In genomic region chr1:217620814-217621213, GRCh38 we compare ENCODE assay signal across 12 cellular contexts. TPM values are rescaled to one million over a fixed set of nuclear protein-coding genes. Genes with fewer than 3 reads are reported as not detected.
DNase-seq lines count a peak whose midpoint lies in the region; ATAC-seq and TF ChIP-seq lines count a peak whose summit lies in the region.
"Had no signal": no experiment of that assay in that cellular context is flagged by ENCODE, and none has a peak within 500 bp of the region (broad histone marks: within the 10 kb centered on the region; RNA-seq: fewer than 3 reads in every experiment).

No MANE protein-coding gene starts in this region.

- H3F3A ChIP-seq in GM23248 (ENCODE audit: insufficient read depth) = no peaks in the 10 kb centered on the region

- H3K27ac Mint-ChIP-seq in immature natural killer cell = peak overlapping the region in 1 of 6 donors; percentile 52

- no peaks in the 10 kb centered on the region for H3K9me3 Mint-ChIP-seq in immature natural killer cell

- in situ Hi-C loops in GM23248 (cut with MboI) = no loop called here

- no peaks in the 10 kb centered on the region for H3K9me3 ChIP-seq in GM23248 (ENCODE audit: low read depth)
- H3K9me3 ChIP-seq: BLaER1 treated with 17β-estradiol and CSF1 and Interleukin-3, amounts not matched to agents 10 nM and 100 nM; testis had no signal

- CTCF ChIA-PET in GM10248 (lab: Yijun Ruan, JAX) = interaction anchor here (1.4 to 2.2 kb wide), 2 partner anchors 10 to 41 kb away, joined by 3 to 15 read pairs; partner anchors contain the start of genes GPATCH2 and SPATA17

- peak; percentile 72 for DNase-seq in GM10248 (ENCODE audit: extremely low spot score)
- no peak for DNase-seq in GM23248
- DNase-seq in NCI-H524 (lab: John Stamatoyannopoulos, UW) = no peak
- no peak for DNase-seq in immature natural killer cell
- DNase-seq: SHP77 treated with DMSO at 0.1 percent for 48 hours, testis had no signal

- peaks cover 21% of the 10 kb centered on the region for H3K36me3 ChIP-seq in GM23248 (ENCODE audit: low read depth)

- H3K4me1 ChIP-seq in GM23248 (ENCODE audit: insufficient read depth) = no peaks in the 10 kb centered on the region
- H3K4me1 ChIP-seq: testis had no signal

- POLR2A ChIA-PET in GM10248 (lab: Yijun Ruan, JAX) = no interaction called here

- H3K4me3 ChIP-seq in GM23248 = no peak overlapping the region
- H3K4me3 ChIP-seq: BLaER1 treated with 17β-estradiol and CSF1 and Interleukin-3, amounts not matched to agents 10 nM and 100 nM; cardiac muscle cell; testis had no signal

- H4K20me1 ChIP-seq in GM23248 (ENCODE audit: insufficient read depth) = no peaks in the 10 kb centered on the region

- H3K27me3 ChIP-seq in GM23248 (replicated peaks; ENCODE audit: insufficient read depth) = no peaks in the 10 kb centered on the region
- H3K27me3 ChIP-seq: BLaER1 treated with 17β-estradiol and CSF1 and Interleukin-3, amounts not matched to agents 10 nM and 100 nM; cardiac muscle cell; testis had no signal

- H3K9ac ChIP-seq in GM23248 = no peak overlapping the region
- H3K9ac ChIP-seq: BLaER1 treated with 17β-estradiol and CSF1 and Interleukin-3, amounts not matched to agents 10 nM and 100 nM had no signal

- H2AFZ ChIP-seq in GM23248 = no peak overlapping the region

- H3K27ac ChIP-seq in GM23248 = no peak overlapping the region
- H3K27ac ChIP-seq: BLaER1 treated with 17β-estradiol and CSF1 and Interleukin-3, amounts not matched to agents 10 nM and 100 nM; cardiac muscle cell; testis had no signal

- 93 to 99% methylated on average over 4 of the region's 4 CpGs for WGBS in GM23248 (ENCODE audit: low coverage in 1 of 2, low lambda C conversion rate in 2 of 2, missing lambda C conversion rate in 2 of 2), 2 experiments

- peaks cover 14 to 17% (median 15%) of the 10 kb centered on the region in 3 donors for H3K36me3 Mint-ChIP-seq in immature natural killer cell

- H3K4me3 Mint-ChIP-seq in immature natural killer cell = no peak overlapping the region

- H3K79me2 ChIP-seq in GM23248 (ENCODE audit: insufficient read depth) = peaks cover 95% of the 10 kb centered on the region

- H3K9me2 ChIP-seq in GM23248 (ENCODE audit: insufficient read depth) = no peaks in the 10 kb centered on the region

- H3K4me1 Mint-ChIP-seq in immature natural killer cell = peaks cover 6 to 50% of the 10 kb centered on the region in 2 donors

- H3K27me3 Mint-ChIP-seq in immature natural killer cell (ENCODE audit: low read depth in 3 of 3) = peaks cover 0 to 1% (median 0%) of the 10 kb centered on the region in 3 donors

- peak; percentile 100 for ATAC-seq in GM19043 (IDR thresholded peaks at IDR 0.05; ENCODE audit: low read depth, unreplicated experiment)
- ATAC-seq in HG02678 (IDR thresholded peaks at IDR 0.05; ENCODE audit: unreplicated experiment) = peak; percentile 100
- peak; percentile 100 for ATAC-seq in HG03521 (IDR thresholded peaks at IDR 0.05; ENCODE audit: unreplicated experiment)
- ATAC-seq in esophagus mucosa = no peak

- H3K4me2 ChIP-seq in GM23248 (ENCODE audit: unreplicated experiment) = no peak overlapping the region
- H3K4me2 ChIP-seq: BLaER1 treated with 17β-estradiol and CSF1 and Interleukin-3, amounts not matched to agents 10 nM and 100 nM had no signal

- TF ChIP-seq CTCF in GM10248 (IDR thresholded peaks at IDR 0.05; ENCODE audit: control extremely low read depth, extremely low read depth, low read depth, missing control alignments) = no peak

RNA-seq across cellular contexts. Expression of gene GPATCH2, which starts 10.1 kb away (rescaled TPM):
- 8.2 and 9.5 TPM in 2 replicates for total RNA-seq in GM23248 (2014; rRNA removed; shearing (Covaris generic))
- polyA plus RNA-seq in GM23248 (2016; fragmentation: Nextera tagmentation; extraction: Ambion mirVana) (5.6 and 6.3 TPM in 2 replicates), immature natural killer cell (1 to 10 TPM; 2.1 to 4.6 (median 2.9) TPM)
- total RNA-seq in esophagus mucosa = 6.5 TPM

RNA-seq across cellular contexts. Expression of gene SPATA17, which starts 10.3 kb away (rescaled TPM):
- 0.43 and 0.89 TPM in 2 replicates for total RNA-seq in GM23248 (2014; rRNA removed; shearing (Covaris generic))
- polyA plus RNA-seq in GM23248 (2016; fragmentation: Nextera tagmentation; extraction: Ambion mirVana) (0.58 and 1.3 TPM in 2 replicates), immature natural killer cell (not detected)
- 1.00 TPM for total RNA-seq in esophagus mucosa
